ENCODE assay signal across 11 cellular contexts in genomic region chr2:212042562-212042961, GRCh38.
"Had no signal": no experiment of that assay in that cellular context is flagged by ENCODE, and none has a peak within 500 bp of the region (broad histone marks: within the 10 kb centered on the region; RNA-seq: fewer than 3 reads in every experiment).

No MANE protein-coding gene starts in this region.

- H3K27ac ChIP-seq: GM23248 had no signal

- H3K4me3 ChIP-seq: GM23248, HAP-1 had no signal

- ATAC-seq: GM23338, HCT116 had no signal

- DNase-seq: GM23248, GOT3, H7, H9, HCEC 1CT, HFFc6 had no signal

- FAIRE-seq: H1, H54 had no signal

- H3K36me3 ChIP-seq: HAP-1 had no signal

- H3K9me3 ChIP-seq: HAP-1 had no signal
